2 cellular contexts compared by ENCODE assay signal in the genomic region with DNA sequence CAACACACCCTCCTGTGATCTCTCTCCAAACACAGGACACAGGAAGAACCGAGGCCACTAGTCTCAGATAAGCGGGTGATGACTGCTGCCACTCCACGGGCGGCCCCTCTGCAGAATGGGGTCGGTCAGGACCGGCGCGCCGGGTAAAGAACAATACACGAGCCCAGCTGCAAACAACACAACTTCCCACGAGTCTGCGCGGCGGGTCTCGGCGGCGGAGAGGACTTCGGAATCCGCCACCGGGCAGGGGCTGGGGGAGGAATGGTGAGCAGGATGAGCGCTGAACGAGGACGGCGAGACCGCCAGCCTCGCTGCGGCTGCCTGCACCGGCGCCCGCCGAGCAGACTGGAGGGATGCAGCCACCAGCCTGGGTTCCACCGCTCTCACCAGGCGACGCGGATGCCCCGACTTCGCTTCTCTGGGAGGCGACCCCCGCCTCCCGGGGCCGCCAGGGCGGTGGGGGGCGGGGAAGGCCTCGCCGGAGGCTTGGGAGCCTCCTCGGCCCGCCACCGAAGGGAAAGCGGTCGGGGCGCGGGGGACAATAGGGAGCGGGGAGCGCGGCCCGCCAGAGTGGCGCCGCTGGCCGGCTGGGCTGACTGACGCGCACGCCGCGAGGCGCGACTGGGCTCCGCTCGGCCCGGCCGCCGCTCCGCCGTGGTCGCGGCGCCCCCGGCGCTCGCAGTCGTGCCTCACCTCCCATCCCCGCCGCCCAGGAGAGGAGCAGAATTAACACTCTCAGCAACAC.
TF ChIP-seq lines count a peak whose summit lies in the region.

No MANE protein-coding gene starts in this region.

TF ChIP-seq in HEK293, 187 proteins besides CTCF, POLR2A, EP300 and RAD21 (continued from another document and continues in another):
- TF ChIP-seq, protein P1, sequence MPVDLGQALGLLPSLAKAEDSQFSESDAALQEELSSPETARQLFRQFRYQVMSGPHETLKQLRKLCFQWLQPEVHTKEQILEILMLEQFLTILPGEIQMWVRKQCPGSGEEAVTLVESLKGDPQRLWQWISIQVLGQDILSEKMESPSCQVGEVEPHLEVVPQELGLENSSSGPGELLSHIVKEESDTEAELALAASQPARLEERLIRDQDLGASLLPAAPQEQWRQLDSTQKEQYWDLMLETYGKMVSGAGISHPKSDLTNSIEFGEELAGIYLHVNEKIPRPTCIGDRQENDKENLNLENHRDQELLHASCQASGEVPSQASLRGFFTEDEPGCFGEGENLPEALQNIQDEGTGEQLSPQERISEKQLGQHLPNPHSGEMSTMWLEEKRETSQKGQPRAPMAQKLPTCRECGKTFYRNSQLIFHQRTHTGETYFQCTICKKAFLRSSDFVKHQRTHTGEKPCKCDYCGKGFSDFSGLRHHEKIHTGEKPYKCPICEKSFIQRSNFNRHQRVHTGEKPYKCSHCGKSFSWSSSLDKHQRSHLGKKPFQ (tag by site-specific recombination; IDR thresholded peaks at IDR 0.05) = no peak
- TF ChIP-seq ZNF76 (tag by site-specific recombination; IDR thresholded peaks at IDR 0.05; ENCODE audit: borderline replicate concordance, low read depth) (peak; percentile 74), ZNF776 (tag by site-specific recombination; IDR thresholded peaks at IDR 0.05; ENCODE audit: borderline replicate concordance) (no peak), ZNF560 (tag by site-specific recombination; IDR thresholded peaks at IDR 0.05; ENCODE audit: borderline replicate concordance) (no peak), ZNF701 (tag by site-specific recombination; IDR thresholded peaks at IDR 0.05) (no peak), ZSCAN23 (tag by site-specific recombination; IDR thresholded peaks at IDR 0.05) (no peak), ZNF10 (tag by site-specific recombination; IDR thresholded peaks at IDR 0.05) (no peak), YY1 (tag by site-specific recombination; IDR thresholded peaks at IDR 0.05) (no peak), ZXDB (tag by site-specific recombination; IDR thresholded peaks at IDR 0.05) (0 out of 2 replicates have a peak, but pooled peaks have one; percentile 17), FEZF1 (tag by site-specific recombination; IDR thresholded peaks at IDR 0.05) (no peak), ZNF174 (tag by site-specific recombination; IDR thresholded peaks at IDR 0.05) (no peak), KLF16 (tag by site-specific recombination; IDR thresholded peaks at IDR 0.05) (peak; percentile 58)
- TF ChIP-seq, protein P2, sequence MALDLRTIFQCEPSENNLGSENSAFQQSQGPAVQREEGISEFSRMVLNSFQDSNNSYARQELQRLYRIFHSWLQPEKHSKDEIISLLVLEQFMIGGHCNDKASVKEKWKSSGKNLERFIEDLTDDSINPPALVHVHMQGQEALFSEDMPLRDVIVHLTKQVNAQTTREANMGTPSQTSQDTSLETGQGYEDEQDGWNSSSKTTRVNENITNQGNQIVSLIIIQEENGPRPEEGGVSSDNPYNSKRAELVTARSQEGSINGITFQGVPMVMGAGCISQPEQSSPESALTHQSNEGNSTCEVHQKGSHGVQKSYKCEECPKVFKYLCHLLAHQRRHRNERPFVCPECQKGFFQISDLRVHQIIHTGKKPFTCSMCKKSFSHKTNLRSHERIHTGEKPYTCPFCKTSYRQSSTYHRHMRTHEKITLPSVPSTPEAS (tag by site-specific recombination; IDR thresholded peaks at IDR 0.05) = 0 out of 2 replicates have a peak, but pooled peaks have one; percentile 3
- TF ChIP-seq, protein P3, sequence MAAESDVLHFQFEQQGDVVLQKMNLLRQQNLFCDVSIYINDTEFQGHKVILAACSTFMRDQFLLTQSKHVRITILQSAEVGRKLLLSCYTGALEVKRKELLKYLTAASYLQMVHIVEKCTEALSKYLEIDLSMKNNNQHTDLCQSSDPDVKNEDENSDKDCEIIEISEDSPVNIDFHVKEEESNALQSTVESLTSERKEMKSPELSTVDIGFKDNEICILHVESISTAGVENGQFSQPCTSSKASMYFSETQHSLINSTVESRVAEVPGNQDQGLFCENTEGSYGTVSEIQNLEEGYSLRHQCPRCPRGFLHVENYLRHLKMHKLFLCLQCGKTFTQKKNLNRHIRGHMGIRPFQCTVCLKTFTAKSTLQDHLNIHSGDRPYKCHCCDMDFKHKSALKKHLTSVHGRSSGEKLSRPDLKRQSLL (tag by site-specific recombination; IDR thresholded peaks at IDR 0.05) = no peak
- TF ChIP-seq, protein P4, sequence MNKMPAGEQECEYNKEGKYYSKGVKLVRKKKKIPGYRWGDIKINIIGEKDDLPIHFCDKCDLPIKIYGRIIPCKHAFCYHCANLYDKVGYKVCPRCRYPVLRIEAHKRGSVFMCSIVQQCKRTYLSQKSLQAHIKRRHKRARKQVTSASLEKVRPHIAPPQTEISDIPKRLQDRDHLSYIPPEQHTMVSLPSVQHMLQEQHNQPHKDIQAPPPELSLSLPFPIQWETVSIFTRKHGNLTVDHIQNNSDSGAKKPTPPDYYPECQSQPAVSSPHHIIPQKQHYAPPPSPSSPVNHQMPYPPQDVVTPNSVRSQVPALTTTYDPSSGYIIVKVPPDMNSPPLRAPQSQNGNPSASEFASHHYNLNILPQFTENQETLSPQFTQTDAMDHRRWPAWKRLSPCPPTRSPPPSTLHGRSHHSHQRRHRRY (tag by site-specific recombination; IDR thresholded peaks at IDR 0.05) = no peak
- TF ChIP-seq, protein P5, sequence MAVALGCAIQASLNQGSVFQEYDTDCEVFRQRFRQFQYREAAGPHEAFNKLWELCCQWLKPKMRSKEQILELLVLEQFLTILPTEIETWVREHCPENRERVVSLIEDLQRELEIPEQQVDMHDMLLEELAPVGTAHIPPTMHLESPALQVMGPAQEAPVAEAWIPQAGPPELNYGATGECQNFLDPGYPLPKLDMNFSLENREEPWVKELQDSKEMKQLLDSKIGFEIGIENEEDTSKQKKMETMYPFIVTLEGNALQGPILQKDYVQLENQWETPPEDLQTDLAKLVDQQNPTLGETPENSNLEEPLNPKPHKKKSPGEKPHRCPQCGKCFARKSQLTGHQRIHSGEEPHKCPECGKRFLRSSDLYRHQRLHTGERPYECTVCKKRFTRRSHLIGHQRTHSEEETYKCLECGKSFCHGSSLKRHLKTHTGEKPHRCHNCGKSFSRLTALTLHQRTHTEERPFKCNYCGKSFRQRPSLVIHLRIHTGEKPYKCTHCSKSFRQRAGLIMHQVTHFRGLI (tag by site-specific recombination; IDR thresholded peaks at IDR 0.05) = peak; percentile 43; the same call in 1 of the 2 replicates
- TF ChIP-seq, protein P6, sequence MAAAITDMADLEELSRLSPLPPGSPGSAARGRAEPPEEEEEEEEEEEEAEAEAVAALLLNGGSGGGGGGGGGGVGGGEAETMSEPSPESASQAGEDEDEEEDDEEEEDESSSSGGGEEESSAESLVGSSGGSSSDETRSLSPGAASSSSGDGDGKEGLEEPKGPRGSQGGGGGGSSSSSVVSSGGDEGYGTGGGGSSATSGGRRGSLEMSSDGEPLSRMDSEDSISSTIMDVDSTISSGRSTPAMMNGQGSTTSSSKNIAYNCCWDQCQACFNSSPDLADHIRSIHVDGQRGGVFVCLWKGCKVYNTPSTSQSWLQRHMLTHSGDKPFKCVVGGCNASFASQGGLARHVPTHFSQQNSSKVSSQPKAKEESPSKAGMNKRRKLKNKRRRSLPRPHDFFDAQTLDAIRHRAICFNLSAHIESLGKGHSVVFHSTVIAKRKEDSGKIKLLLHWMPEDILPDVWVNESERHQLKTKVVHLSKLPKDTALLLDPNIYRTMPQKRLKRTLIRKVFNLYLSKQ (tag by site-specific recombination; IDR thresholded peaks at IDR 0.05; ENCODE audit: borderline replicate concordance) = no peak

TF ChIP-seq in liver, 16 proteins besides CTCF, POLR2A, EP300 and RAD21 (continued from another document):
- TF ChIP-seq, protein P7, sequence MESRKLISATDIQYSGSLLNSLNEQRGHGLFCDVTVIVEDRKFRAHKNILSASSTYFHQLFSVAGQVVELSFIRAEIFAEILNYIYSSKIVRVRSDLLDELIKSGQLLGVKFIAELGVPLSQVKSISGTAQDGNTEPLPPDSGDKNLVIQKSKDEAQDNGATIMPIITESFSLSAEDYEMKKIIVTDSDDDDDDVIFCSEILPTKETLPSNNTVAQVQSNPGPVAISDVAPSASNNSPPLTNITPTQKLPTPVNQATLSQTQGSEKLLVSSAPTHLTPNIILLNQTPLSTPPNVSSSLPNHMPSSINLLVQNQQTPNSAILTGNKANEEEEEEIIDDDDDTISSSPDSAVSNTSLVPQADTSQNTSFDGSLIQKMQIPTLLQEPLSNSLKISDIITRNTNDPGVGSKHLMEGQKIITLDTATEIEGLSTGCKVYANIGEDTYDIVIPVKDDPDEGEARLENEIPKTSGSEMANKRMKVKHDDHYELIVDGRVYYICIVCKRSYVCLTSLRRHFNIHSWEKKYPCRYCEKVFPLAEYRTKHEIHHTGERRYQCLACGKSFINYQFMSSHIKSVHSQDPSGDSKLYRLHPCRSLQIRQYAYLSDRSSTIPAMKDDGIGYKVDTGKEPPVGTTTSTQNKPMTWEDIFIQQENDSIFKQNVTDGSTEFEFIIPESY (IDR thresholded peaks at IDR 0.05) = no peak
- TF ChIP-seq EGR1 (IDR thresholded peaks at IDR 0.05; ENCODE audit: low read depth in 2 of 2) (no peak), NR2F2 (IDR thresholded peaks at IDR 0.05) (no peak), JUND (IDR thresholded peaks at IDR 0.05) (no peak), RXRA (IDR thresholded peaks at IDR 0.05) (no peak), YY1 (IDR thresholded peaks at IDR 0.05) (no peak), TAF1 (conservative IDR thresholded peaks at IDR 0.05) (peak; percentile 37)
- TF ChIP-seq, protein P8, sequence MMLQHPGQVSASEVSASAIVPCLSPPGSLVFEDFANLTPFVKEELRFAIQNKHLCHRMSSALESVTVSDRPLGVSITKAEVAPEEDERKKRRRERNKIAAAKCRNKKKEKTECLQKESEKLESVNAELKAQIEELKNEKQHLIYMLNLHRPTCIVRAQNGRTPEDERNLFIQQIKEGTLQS (IDR thresholded peaks at IDR 0.05) = no peak
